Comparison of ENCODE assay signal across 11 cellular contexts in the genomic region with DNA sequence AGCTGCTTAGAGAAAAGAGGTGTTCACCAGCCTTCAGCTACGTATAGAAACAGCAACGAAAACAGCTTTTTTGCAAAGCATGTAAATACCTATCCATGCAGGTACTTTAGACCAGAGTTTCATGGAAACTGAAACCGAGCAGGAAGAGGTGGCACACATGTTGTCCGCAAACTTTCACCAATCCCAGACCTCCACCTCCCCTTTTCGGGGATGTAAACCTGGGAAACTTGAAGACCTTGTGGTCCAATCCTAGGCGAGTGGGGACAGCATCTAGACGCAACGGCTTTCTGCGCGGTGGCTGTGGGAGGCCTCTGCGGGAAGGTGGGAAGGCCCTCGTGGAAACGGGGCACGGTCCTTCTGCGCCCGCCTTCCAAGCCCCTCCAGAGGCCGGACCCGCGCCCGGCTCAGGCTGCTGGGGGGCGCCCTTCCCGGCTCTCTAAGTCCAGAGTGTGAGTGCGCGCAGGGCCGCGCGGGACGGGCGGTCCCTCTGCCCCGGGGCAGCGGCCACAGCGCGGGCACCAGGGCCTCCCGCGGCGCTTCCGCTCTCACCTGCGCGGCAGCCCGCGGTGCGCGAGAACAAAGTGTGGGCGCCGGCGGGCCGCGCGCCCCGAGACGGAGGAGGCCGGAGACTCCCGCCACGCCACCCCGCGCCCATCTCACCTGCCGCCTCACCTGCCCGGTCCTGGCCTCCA. TPM values are rescaled to one million over a fixed set of nuclear protein-coding genes. Genes with fewer than 3 reads are reported as not detected.
DNase-seq lines count a peak whose midpoint lies in the region; ATAC-seq and TF ChIP-seq lines count a peak whose summit lies in the region.
"Had no signal": no experiment of that assay in that cellular context is flagged by ENCODE, and none has a peak within 500 bp of the region (broad histone marks: within the 10 kb centered on the region; RNA-seq: fewer than 3 reads in every experiment).

No MANE protein-coding gene starts in this region.

- H3K27ac ChIP-seq in dorsolateral prefrontal cortex (no peak overlapping the region), left lung (no peak overlapping the region), smooth muscle cell (ENCODE audit: low read depth) (no peak overlapping the region)

- no peaks in the 10 kb centered on the region for H3F3A ChIP-seq in smooth muscle cell (ENCODE audit: low read depth)

- DNase-seq in NCI-H1417 (lab: John Stamatoyannopoulos, UW) (peak in 2 of 3 experiments; percentile 59 to 78), NCI-H1417 treated with DMSO at 0.1 percent for 48 hours (lab: John Stamatoyannopoulos, UW) (no peak), dorsolateral prefrontal cortex (peak in 1 of 10 donors; percentile 30), left lung (no peak), smooth muscle cell (lab: John Stamatoyannopoulos, UW; ENCODE audit: unreplicated experiment) (no peak), SIG-M5 treated with dmso at 0.1 percent for 504 hours (lab: John Stamatoyannopoulos, UW; ENCODE audit: unreplicated experiment) (no peak), SHP77 (lab: John Stamatoyannopoulos, UW) (no peak)
- DNase-seq: 8988T, NCI-H1048, SW 1271 had no signal

- H3K4me1 ChIP-seq in left lung (peaks cover 0 to 4% of the 10 kb centered on the region in 2 donors), smooth muscle cell (ENCODE audit: low read depth) (peaks cover 9% of the 10 kb centered on the region)

- H3K36me3 ChIP-seq in left lung (no peaks in the 10 kb centered on the region), smooth muscle cell (ENCODE audit: low read depth) (no peaks in the 10 kb centered on the region)

- H3K9ac ChIP-seq in smooth muscle cell (ENCODE audit: low read depth): no peak overlapping the region

- H3K27me3 ChIP-seq in dorsolateral prefrontal cortex (peaks cover 0 to 84% (median 47%) of the 10 kb centered on the region in 45 donors), left lung (peaks cover 14 to 48% of the 10 kb centered on the region in 2 donors), smooth muscle cell (ENCODE audit: low read depth) (no peaks in the 10 kb centered on the region)

- no peaks in the 10 kb centered on the region for H3K9me3 ChIP-seq in left lung
- H3K9me3 ChIP-seq in smooth muscle cell (replicated peaks; ENCODE audit: low read depth): no peaks in the 10 kb centered on the region

- intact Hi-C loops in dorsolateral prefrontal cortex (cut with DNase I) (no loop called here), left lung (cut with DNase I) (no loop called here)

- ATAC-seq in left lung: peak; percentile 29
- ATAC-seq in GM18511 (IDR thresholded peaks at IDR 0.05; ENCODE audit: unreplicated experiment): no peak

- H4K20me1 ChIP-seq in smooth muscle cell (ENCODE audit: low read depth): no peaks in the 10 kb centered on the region

- peak overlapping the region; percentile 93 for H3K4me2 ChIP-seq in smooth muscle cell

- no peaks in the 10 kb centered on the region for H3K79me2 ChIP-seq in smooth muscle cell (ENCODE audit: low read depth)

- no peak overlapping the region for H2AFZ ChIP-seq in smooth muscle cell (ENCODE audit: low read depth)

- WGBS in smooth muscle cell (ENCODE audit: low lambda C conversion rate): 32% methylated on average over 49 of the region's 58 CpGs

- H3K4me3 ChIP-seq in dorsolateral prefrontal cortex (peak overlapping the region in 41 of 59 donors; percentile 10 to 62 (median 44)), left lung (peak overlapping the region; percentile 11 to 44), smooth muscle cell (peak overlapping the region; percentile 59)

- TF ChIP-seq CTCF in dorsolateral prefrontal cortex (IDR thresholded peaks at IDR 0.05 in 54 of 56, conservative IDR thresholded peaks at IDR 0.05 in 2 of 56; ENCODE audit: low read depth in 1 of 56, partially characterized antibody in 56 of 56): no peak
- no peak for TF ChIP-seq CTCF in left lung (IDR thresholded peaks at IDR 0.05)
- no peak for TF ChIP-seq CTCF in smooth muscle cell (IDR thresholded peaks at IDR 0.05; ENCODE audit: borderline replicate concordance, insufficient read depth, poor library complexity, severe bottlenecking)

RNA-seq across cellular contexts. Expression of gene SHROOM2, which starts 0.8 kb away (rescaled TPM):
- total RNA-seq in dorsolateral prefrontal cortex: 10 to 100 TPM in 119 of 120 experiments, 1 to 10 TPM in 1; 9.3 to 40.1 (median 24.5) TPM
- 1 to 10 TPM; 5.6 to 6.2 TPM for total RNA-seq in left lung
- total RNA-seq in smooth muscle cell: 6.7 and 8.9 TPM in 2 replicates
- 4.4 and 5.5 TPM in 2 replicates for polyA plus RNA-seq in smooth muscle cell

RNA-seq across cellular contexts. Expression of gene GPR143, which starts 19.8 kb away (rescaled TPM):
- total RNA-seq in dorsolateral prefrontal cortex: 10 to 100 TPM in 2 of 120 experiments, 1 to 10 TPM in 118; 1.2 to 14.4 (median 5.0) TPM
- total RNA-seq in left lung: 1 to 10 TPM; 1.1 to 1.5 TPM
- total RNA-seq in smooth muscle cell: 0.72 and 2.4 TPM in 2 replicates
- 1.4 and 5.6 TPM in 2 replicates for polyA plus RNA-seq in smooth muscle cell

Comparison
In these comparisons a context has a peak if more than half of its experiments do, and no peak if none do; other contexts are left out.
1. DNase-seq: peak in NCI-H1417 (2 of 3); none in NCI-H1417 treated with DMSO at 0.1 percent for 48 hours (single experiment), left lung (0 of 2), smooth muscle cell (single experiment), SIG-M5 treated with dmso at 0.1 percent for 504 hours (single experiment) and SHP77 (0 of 2).
2. Peak in every context shown above with its lines, with median percentiles within 50 percentile points of each other: H3K4me3 ChIP-seq.